Comparison of ENCODE assay signal across 8 cellular contexts in genomic region chr22:18023509-18024275, GRCh38. TPM values are rescaled to one million over a fixed set of nuclear protein-coding genes. Genes with fewer than 3 reads are reported as not detected.
A peak's percentile ranks its signal among the peaks of the same experiment; 100 is the strongest.
DNase-seq lines count a peak whose midpoint lies in the region; ATAC-seq, FAIRE-seq and TF ChIP-seq lines count a peak whose summit lies in the region.

No MANE protein-coding gene starts in this region.

- intact Hi-C loops in left ventricle myocardium superior (cut with micrococcal nuclease) = loop anchor here (10.0 kb wide), 1 partner anchor 51 kb away; the partner anchor contains the start of gene PEX26
- intact Hi-C loops in pancreas (cut with DNase I) = no loop called here

- no peaks in the 10 kb centered on the region for H3K36me3 Mint-ChIP-seq in astrocyte (ENCODE audit: low read depth, unreplicated experiment)

- H3K27me3 ChIP-seq in Peyer's patch (no peaks in the 10 kb centered on the region), astrocyte (ENCODE audit: insufficient read depth, low read length) (peaks cover 4% of the 10 kb centered on the region), pancreas (no peaks in the 10 kb centered on the region)

- H3K27ac Mint-ChIP-seq in astrocyte (ENCODE audit: unreplicated experiment) = peak overlapping the region; percentile 64

- peaks cover 22% of the 10 kb centered on the region for H3K4me1 Mint-ChIP-seq in astrocyte (ENCODE audit: low read depth, unreplicated experiment)

- peak overlapping the region; percentile 99 for H3K4me2 ChIP-seq in astrocyte (ENCODE audit: low read length)

- no peaks in the 10 kb centered on the region for H4K20me1 ChIP-seq in astrocyte (ENCODE audit: insufficient read depth, low read length)

- peak in 2 of 6 experiments; percentile 10 to 41 for TF ChIP-seq CTCF in Peyer's patch (IDR thresholded peaks at IDR 0.05)
- TF ChIP-seq CTCF in astrocyte (IDR thresholded peaks at IDR 0.05; ENCODE audit: insufficient read depth, low read depth, low read length) = no peak
- no peak for TF ChIP-seq CTCF in pancreas (IDR thresholded peaks at IDR 0.05)

- H3K9me3 Mint-ChIP-seq in astrocyte (ENCODE audit: unreplicated experiment) = peaks cover under 1% of the 10 kb centered on the region

- H3K79me2 ChIP-seq in astrocyte (ENCODE audit: insufficient read depth, low read length) = no peaks in the 10 kb centered on the region

- peaks cover 0 to 9% (median 0%) of the 10 kb centered on the region in 4 donors for H3K4me1 ChIP-seq in Peyer's patch
- peaks cover 17% of the 10 kb centered on the region for H3K4me1 ChIP-seq in astrocyte (ENCODE audit: insufficient read depth, low read length)
- no peaks in the 10 kb centered on the region for H3K4me1 ChIP-seq in pancreas

- peak overlapping the region; percentile 64 to 83 (median 68) for H3K4me3 ChIP-seq in Peyer's patch
- H3K4me3 ChIP-seq in astrocyte (ENCODE audit: insufficient read depth, low read depth, low read length) = peak overlapping the region; percentile 67
- peak overlapping the region; percentile 36 to 86 (median 57) for H3K4me3 ChIP-seq in pancreas

- H3K27me3 Mint-ChIP-seq in astrocyte (ENCODE audit: low read depth, unreplicated experiment) = peaks cover 17% of the 10 kb centered on the region

- H3K9me3 ChIP-seq in Peyer's patch = no peaks in the 10 kb centered on the region
- H3K9me3 ChIP-seq in astrocyte (ENCODE audit: insufficient read depth, low read depth, low read length) = no peaks in the 10 kb centered on the region
- H3K9me3 ChIP-seq in pancreas = no peaks in the 10 kb centered on the region

- H3K4me3 Mint-ChIP-seq in astrocyte (ENCODE audit: unreplicated experiment) = peak overlapping the region; percentile 89

- peak overlapping the region; percentile 99 for H2AFZ ChIP-seq in astrocyte (ENCODE audit: low read depth, low read length)

- ATAC-seq in left ventricle myocardium superior (peak; percentile 96), pancreas (peak; percentile 93 to 96 (median 95)), GM21717 (IDR thresholded peaks at IDR 0.05; ENCODE audit: unreplicated experiment) (no peak), GM18909 (IDR thresholded peaks at IDR 0.05; ENCODE audit: poor library complexity, unreplicated experiment) (no peak)

- no peaks in the 10 kb centered on the region for H3K36me3 ChIP-seq in Peyer's patch
- H3K36me3 ChIP-seq in astrocyte (ENCODE audit: insufficient read depth, low read length) = no peaks in the 10 kb centered on the region
- H3K36me3 ChIP-seq in pancreas = no peaks in the 10 kb centered on the region

- FAIRE-seq in astrocyte (lab: Jason Lieb, UNC) (no peak), pancreas (lab: Jason Lieb, UNC) (no peak)

- DNase-seq in D341Med (ENCODE audit: low spot score) = peak; percentile 91
- peak; percentile 57 for DNase-seq in HT-29 (ENCODE audit: low spot score)
- DNase-seq in Peyer's patch = peak in 2 of 3 donors; percentile 87 to 89
- DNase-seq in astrocyte (ENCODE audit: low read depth) = peak; percentile 84
- DNase-seq in left ventricle myocardium superior = peak; percentile 91
- DNase-seq in pancreas = peak; percentile 80 to 90 (median 82)

- 0% methylated on average over 44 to 47 of the region's 47 CpGs for WGBS in pancreas, 2 donors

- peak overlapping the region; percentile 52 to 74 (median 68) for H3K27ac ChIP-seq in Peyer's patch
- H3K27ac ChIP-seq in astrocyte (ENCODE audit: low read depth, low read length) = no peak overlapping the region
- H3K27ac ChIP-seq in pancreas = peak overlapping the region; percentile 44 to 75 (median 61)

- peak overlapping the region; percentile 79 for H3K9ac ChIP-seq in astrocyte (ENCODE audit: low read length)

- peak; percentile 27 to 44 for TF ChIP-seq POLR2A in Peyer's patch (IDR thresholded peaks at IDR 0.05)

RNA-seq across cellular contexts. Expression of gene MICAL3, which starts 0.7 kb away (rescaled TPM):
- total RNA-seq in HT-29 (2014; rRNA removed; shearing (Covaris generic)) = 7.7 and 11.2 TPM in 2 replicates
- total RNA-seq in Peyer's patch (10 to 100 TPM; 68.5 to 99.1 (median 88.7) TPM), astrocyte (101 and 113 TPM in 2 replicates), left ventricle myocardium superior (90.4 TPM), pancreas (10 to 100 TPM; 22.6 to 56.8 (median 28.5) TPM)
- polyA plus RNA-seq in pancreas = 10 to 100 TPM in 1 of 2 donors, 1 to 10 TPM in 1; 5.9 to 24.5 TPM

RNA-seq across cellular contexts. Expression of gene PEX26, which starts 54.1 kb away (rescaled TPM):
- total RNA-seq in HT-29 (2014; rRNA removed; shearing (Covaris generic)) = 23.4 and 32.5 TPM in 2 replicates
- total RNA-seq in Peyer's patch = 100 to 1,000 TPM in 2 of 4 donors, 10 to 100 TPM in 2; 53.6 to 120 (median 102) TPM
- total RNA-seq in astrocyte = 41.7 and 41.9 TPM in 2 replicates
- total RNA-seq in left ventricle myocardium superior = 20.6 TPM
- total RNA-seq in pancreas = 10 to 100 TPM; 11.0 to 26.5 (median 14.8) TPM
- polyA plus RNA-seq in pancreas = 10 to 100 TPM in 1 of 2 donors, 1 to 10 TPM in 1; 9.3 to 13.3 TPM

Comparison
In these comparisons a context has a peak if more than half of its experiments do, and no peak if none do; other contexts are left out.
1. ATAC-seq: peak in left ventricle myocardium superior (single experiment) and pancreas (4 of 4); none in GM21717 (single experiment) and GM18909 (single experiment).
2. Peak in every context shown above with its lines, with median percentiles within 50 percentile points of each other: DNase-seq and H3K4me3 ChIP-seq.